Comparison of ENCODE assay signal across 14 cellular contexts in the genomic region with DNA sequence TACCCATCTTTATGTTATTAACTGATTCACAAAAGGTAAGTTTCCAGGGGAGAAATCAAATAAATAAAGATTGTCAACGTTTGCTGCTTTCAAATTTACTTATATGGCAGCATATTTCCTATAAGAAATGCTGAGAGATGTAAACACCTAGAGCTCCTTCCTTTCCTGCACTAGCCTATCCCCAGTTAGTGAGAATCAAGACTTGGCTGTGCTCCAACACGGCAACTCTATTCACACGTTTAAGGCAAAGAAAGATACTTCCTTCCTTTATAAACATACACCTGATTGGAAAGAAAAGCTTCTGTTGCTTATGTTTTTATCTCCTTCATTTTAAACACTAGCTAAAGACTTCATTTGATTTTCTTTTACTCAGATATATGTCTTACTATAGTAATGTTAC.
"Had no signal": no experiment of that assay in that cellular context is flagged by ENCODE, and none has a peak within 500 bp of the region (broad histone marks: within the 10 kb centered on the region; RNA-seq: fewer than 3 reads in every experiment).

No MANE protein-coding gene starts in this region.

- H3K27ac ChIP-seq: colonic mucosa, epithelial cell of prostate, tibial nerve, uterus had no signal

- ATAC-seq: naive thymus-derived CD8-positive, alpha-beta T cell; stimulated activated naive B cell treated with anti-CD40 and anti-IgM and Interleukin-4, amounts not matched to agents 10 μg/mL and 1 μg/mL and 100 μg/mL, for 72 hours had no signal

- H3K4me1 ChIP-seq: colonic mucosa, tibial nerve, uterus had no signal

- H3K36me3 ChIP-seq: colonic mucosa, tibial nerve, uterus had no signal

- H3K27me3 ChIP-seq: colonic mucosa, tibial nerve, uterus had no signal

- DNase-seq: activated T-cell treated with anti-CD3 and anti-CD28 coated beads for 4 hours; colonic mucosa; effector memory CD4-positive, alpha-beta T cell; foreskin melanocyte; kidney glomerular epithelial cell; mesenchymal stem cell; naive thymus-derived CD8-positive, alpha-beta T cell; posterior cingulate gyrus; retina; stimulated activated CD4-positive, alpha-beta T cell treated with anti-CD3 and anti-CD28 coated beads, Interleukin-2, amount 100 ng/mL, for 48 hours; stimulated activated naive B cell treated with anti-CD40 and anti-IgM and Interleukin-4, amounts not matched to agents 10 μg/mL and 1 μg/mL and 100 μg/mL, for 72 hours; uterus had no signal

- H3K4me3 ChIP-seq: colonic mucosa, tibial nerve, uterus had no signal

- H3K9me3 ChIP-seq: colonic mucosa, tibial nerve, uterus had no signal
